ENCODE assay signal across 9 cellular contexts in the genomic region with DNA sequence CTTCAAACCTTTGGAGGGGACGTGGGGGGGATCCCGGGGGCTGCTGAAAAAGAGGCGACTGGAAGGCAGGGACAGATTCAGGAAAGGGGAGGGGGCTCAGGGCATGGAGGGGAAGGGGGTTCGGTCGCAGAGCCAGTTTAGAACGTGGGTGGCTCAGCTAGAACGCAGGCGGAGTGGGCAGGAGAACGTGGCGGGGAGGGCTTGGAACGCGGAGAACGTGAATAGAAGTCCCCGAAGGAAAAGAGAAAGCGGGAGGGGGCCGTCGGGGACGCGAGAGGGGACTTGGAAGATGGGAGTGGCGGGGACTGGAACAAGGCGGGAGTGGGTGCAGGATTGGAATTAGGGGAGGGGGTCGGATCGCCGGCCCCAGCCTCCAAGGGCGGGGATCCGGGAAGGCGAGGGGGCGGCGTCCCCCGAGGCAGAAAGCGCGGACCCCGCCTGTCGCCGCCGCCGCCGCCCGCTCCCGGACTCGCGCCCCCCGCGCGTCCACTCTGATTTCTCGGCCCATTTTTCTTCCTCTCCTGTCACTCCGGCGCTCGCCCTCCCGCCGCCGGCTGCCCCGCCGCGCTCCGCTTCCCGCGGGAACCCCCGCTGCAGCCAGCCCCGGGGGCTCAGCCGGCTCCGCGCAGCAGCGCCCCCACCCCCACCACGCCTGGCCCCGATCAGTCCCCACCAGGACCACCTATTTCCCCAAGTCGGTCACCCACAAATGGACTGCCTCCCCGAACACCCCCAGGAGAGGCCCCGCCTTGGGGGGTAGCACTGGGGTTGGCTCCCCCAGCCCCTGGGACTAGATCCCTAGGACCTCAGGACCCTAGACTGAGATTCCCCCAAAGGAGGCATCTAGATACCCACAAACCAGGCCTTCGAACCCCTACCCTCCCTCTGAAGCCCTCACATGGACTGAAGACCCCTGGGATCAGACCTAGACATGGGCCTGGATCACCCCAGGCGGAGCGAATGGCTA. TPM values are rescaled to one million over a fixed set of nuclear protein-coding genes. Genes with fewer than 3 reads are reported as not detected.
A peak's percentile ranks its signal among the peaks of the same experiment; 100 is the strongest.
DNase-seq lines count a peak whose midpoint lies in the region; ATAC-seq and TF ChIP-seq lines count a peak whose summit lies in the region.
"Had no signal": no experiment of that assay in that cellular context is flagged by ENCODE, and none has a peak within 500 bp of the region (broad histone marks: within the 10 kb centered on the region; RNA-seq: fewer than 3 reads in every experiment).

No MANE protein-coding gene starts in this region.

- POLR2A ChIA-PET in MCF 10A (lab: Yijun Ruan, JAX): interaction anchor here (0.7 kb wide), 1 partner anchor 409 kb away, joined by 3 read pairs; no protein-coding TSS in a partner anchor
- POLR2A ChIA-PET in naive thymus-derived CD4-positive, alpha-beta T cell (lab: Charles Lee): interaction anchor here (1.1 to 9.3 kb wide), 6 partner anchors 10 to 81 kb away, joined by 3 to 106 read pairs (median 6); a partner anchor contains a TSS

- H3K9me3 Mint-ChIP-seq in MCF 10A (ENCODE audit: unreplicated experiment): no peaks in the 10 kb centered on the region
- no peaks in the 10 kb centered on the region for H3K9me3 Mint-ChIP-seq in naive thymus-derived CD4-positive, alpha-beta T cell

- no peaks in the 10 kb centered on the region for H3K4me1 ChIP-seq in BE2C
- H3K4me1 ChIP-seq in HUES6 (ENCODE audit: control insufficient read depth, insufficient read depth, low read length): no peaks in the 10 kb centered on the region
- H3K4me1 ChIP-seq in naive thymus-derived CD4-positive, alpha-beta T cell (ENCODE audit: control insufficient read depth in 2 of 2, insufficient read depth in 2 of 2, low read length in 2 of 2): peaks cover 14 to 34% of the 10 kb centered on the region in 2 donors

- no peak overlapping the region for H3K27ac Mint-ChIP-seq in MCF 10A (ENCODE audit: low read depth, unreplicated experiment)
- peak overlapping the region; percentile 56 to 97 (median 87) for H3K27ac Mint-ChIP-seq in naive thymus-derived CD4-positive, alpha-beta T cell

- no peak for ATAC-seq in naive thymus-derived CD4-positive, alpha-beta T cell
- ATAC-seq in GM19324 (IDR thresholded peaks at IDR 0.05; ENCODE audit: low FRiP score, unreplicated experiment) (no peak), GM19397 (IDR thresholded peaks at IDR 0.05; ENCODE audit: unreplicated experiment) (no peak)

- H3K9me3 ChIP-seq in BE2C: no peaks in the 10 kb centered on the region
- H3K9me3 ChIP-seq in HUES6 (ENCODE audit: control insufficient read depth, insufficient read depth, low read depth, low read length): no peaks in the 10 kb centered on the region
- no peaks in the 10 kb centered on the region for H3K9me3 ChIP-seq in naive thymus-derived CD4-positive, alpha-beta T cell (ENCODE audit: control insufficient read depth in 2 of 3, low read length in 3 of 3)

- H3K36me3 Mint-ChIP-seq in MCF 10A (ENCODE audit: insufficient read depth, unreplicated experiment): no peaks in the 10 kb centered on the region
- H3K36me3 Mint-ChIP-seq in naive thymus-derived CD4-positive, alpha-beta T cell: no peaks in the 10 kb centered on the region

- 0 out of 2 replicates have a peak overlapping the region, but pooled peaks have one; percentile 14 for H3K4me3 ChIP-seq in BE2C (ENCODE audit: low read depth, low read length)
- H3K4me3 ChIP-seq in HUES6 (ENCODE audit: low read depth, low read length): peak overlapping the region; percentile 67
- H3K4me3 ChIP-seq in naive thymus-derived CD4-positive, alpha-beta T cell (ENCODE audit: low read length): peak overlapping the region; percentile 52

- intact Hi-C loops in MCF 10A (cut with micrococcal nuclease): no loop called here
- intact Hi-C loops in naive thymus-derived CD4-positive, alpha-beta T cell (cut with micrococcal nuclease): no loop called here

- CTCF ChIA-PET in MCF 10A (lab: Yijun Ruan, JAX): interaction anchor here (0.6 to 0.9 kb wide), 2 partner anchors 11 to 94 kb away, joined by 3 to 6 read pairs; no protein-coding TSS in a partner anchor
- CTCF ChIA-PET in naive thymus-derived CD4-positive, alpha-beta T cell (lab: Charles Lee): interaction anchor here (1.0 to 2.1 kb wide), 3 partner anchors 10 to 81 kb away, joined by 3 to 10 read pairs (median 4); a partner anchor contains a TSS

- DNase-seq in BE2C (no peak), MCF 10A (ENCODE audit: unreplicated experiment) (no peak), SHP77 treated with DMSO at 0.1 percent for 48 hours (lab: John Stamatoyannopoulos, UW) (no peak), SIG-M5 treated with dmso at 0.1 percent for 504 hours (lab: John Stamatoyannopoulos, UW; ENCODE audit: unreplicated experiment) (no peak)
- no peak for DNase-seq in naive thymus-derived CD4-positive, alpha-beta T cell

- no peak overlapping the region for H3K9ac ChIP-seq in HUES6 (ENCODE audit: low read length)

- no peak for TF ChIP-seq CTCF in BE2C (IDR thresholded peaks at IDR 0.05; ENCODE audit: low read depth, low read length)
- no peak for TF ChIP-seq CTCF in MCF 10A (IDR thresholded peaks at IDR 0.05; ENCODE audit: unreplicated experiment)

- no TSS peak for BruUV-seq in MCF 10A (replicated peaks; lab: Mats Ljungman, UMichigan)

- H3K27me3 ChIP-seq in BE2C: peaks cover 41% of the 10 kb centered on the region
- H3K27me3 ChIP-seq in HUES6 (ENCODE audit: control insufficient read depth, insufficient read depth, low read length): peaks cover 77% of the 10 kb centered on the region
- no peaks in the 10 kb centered on the region for H3K27me3 ChIP-seq in naive thymus-derived CD4-positive, alpha-beta T cell (ENCODE audit: control insufficient read depth in 2 of 2, insufficient read depth in 2 of 2, low read length in 2 of 2)

- H3K27ac ChIP-seq in HUES6 (ENCODE audit: low read depth, low read length): no peak overlapping the region
- H3K27ac ChIP-seq in naive thymus-derived CD4-positive, alpha-beta T cell (ENCODE audit: low read depth, low read length): peak overlapping the region; percentile 57

- peaks cover 9% of the 10 kb centered on the region for H3K4me1 Mint-ChIP-seq in MCF 10A (ENCODE audit: insufficient read depth, unreplicated experiment)
- peaks cover 27 to 46% (median 39%) of the 10 kb centered on the region in 7 donors for H3K4me1 Mint-ChIP-seq in naive thymus-derived CD4-positive, alpha-beta T cell

- H3K36me3 ChIP-seq in BE2C: no peaks in the 10 kb centered on the region
- no peaks in the 10 kb centered on the region for H3K36me3 ChIP-seq in HUES6 (ENCODE audit: control insufficient read depth, insufficient read depth, low read length)
- no peaks in the 10 kb centered on the region for H3K36me3 ChIP-seq in naive thymus-derived CD4-positive, alpha-beta T cell (ENCODE audit: control insufficient read depth in 2 of 3, insufficient read depth in 3 of 3, low read length in 3 of 3)

- H3K27me3 Mint-ChIP-seq in MCF 10A (ENCODE audit: insufficient read depth, unreplicated experiment): peaks cover 23% of the 10 kb centered on the region
- H3K27me3 Mint-ChIP-seq in naive thymus-derived CD4-positive, alpha-beta T cell: peaks cover 0 to 26% (median 4%) of the 10 kb centered on the region in 5 donors

- H3K4me3 Mint-ChIP-seq in MCF 10A (ENCODE audit: unreplicated experiment): peak overlapping the region; percentile 23
- H3K4me3 Mint-ChIP-seq in naive thymus-derived CD4-positive, alpha-beta T cell: peak overlapping the region; percentile 80 to 95 (median 89)

RNA-seq across cellular contexts. Expression of a gene that starts 12.5 kb away (rescaled TPM):
- polyA plus RNA-seq in BE2C (2012; ENCODE audit: insufficient read depth, insufficient read length, low read depth): not detected
- 0.34 TPM in 1 of 2 replicates, not detected in the other for total RNA-seq in MCF 10A (2022)
- 10 to 100 TPM in 2 of 5 experiments, 1 to 10 TPM in 3; 3.0 to 15.0 (median 8.0) TPM for total RNA-seq in naive thymus-derived CD4-positive, alpha-beta T cell
- polyA plus RNA-seq in naive thymus-derived CD4-positive, alpha-beta T cell: not detected
- total RNA-seq: glomerular endothelial cell had no signal

RNA-seq across cellular contexts. Expression of a gene that starts 18.4 kb away (rescaled TPM):
- polyA plus RNA-seq in BE2C (2012; ENCODE audit: insufficient read depth, insufficient read length, low read depth): 203 TPM
- 75.4 and 104 TPM in 2 replicates for total RNA-seq in MCF 10A (2022)
- 10 to 100 TPM; 70.4 to 90.9 (median 78.1) TPM for total RNA-seq in naive thymus-derived CD4-positive, alpha-beta T cell
- 100 to 1,000 TPM; 171 to 187 TPM for polyA plus RNA-seq in naive thymus-derived CD4-positive, alpha-beta T cell

RNA-seq across cellular contexts. Expression of a gene that starts 53.3 kb away (rescaled TPM):
- polyA plus RNA-seq in BE2C (2012; ENCODE audit: insufficient read depth, insufficient read length, low read depth): 523 TPM
- not detected in 2 replicates for total RNA-seq in MCF 10A (2022)
- 1 to 10 TPM; 1.3 to 5.0 (median 2.9) TPM for total RNA-seq in naive thymus-derived CD4-positive, alpha-beta T cell
- polyA plus RNA-seq in naive thymus-derived CD4-positive, alpha-beta T cell: 1 to 10 TPM in 1 of 2 donors, under 1 TPM in 1; 0.54 to 2.7 TPM

RNA-seq across cellular contexts. Expression of a gene that starts 57.7 kb away (rescaled TPM):
- 33.2 TPM for polyA plus RNA-seq in BE2C (2012; ENCODE audit: insufficient read depth, insufficient read length, low read depth)
- 106 and 108 TPM in 2 replicates for total RNA-seq in MCF 10A (2022)
- 1,000 to 10,000 TPM in 4 of 5 experiments, 100 to 1,000 TPM in 1; 662 to 1,236 (median 1,141) TPM for total RNA-seq in naive thymus-derived CD4-positive, alpha-beta T cell
- polyA plus RNA-seq in naive thymus-derived CD4-positive, alpha-beta T cell: 100 to 1,000 TPM; 184 to 367 TPM

Comparison
In these comparisons a context has a peak if more than half of its experiments do, and no peak if none do; other contexts are left out.
1. H3K4me3 ChIP-seq: peak in every context shown above with its lines; median percentile 67 in HUES6; 52 in naive thymus-derived CD4-positive, alpha-beta T cell; 14 in BE2C.